ENCODE assay signal across 8 cellular contexts in genomic region chr4:76305033-76305687, GRCh38. TPM values are rescaled to one million over a fixed set of nuclear protein-coding genes. Genes with fewer than 3 reads are reported as not detected.
A peak's percentile ranks its signal among the peaks of the same experiment; 100 is the strongest.
DNase-seq lines count a peak whose midpoint lies in the region; ATAC-seq and TF ChIP-seq lines count a peak whose summit lies in the region.

No MANE protein-coding gene starts in this region.

- H3K79me2 ChIP-seq in Loucy (ENCODE audit: insufficient read depth, low read length) (peaks cover 55% of the 10 kb centered on the region), neural cell (replicated peaks; ENCODE audit: insufficient read depth, low read length) (no peaks in the 10 kb centered on the region)

- H3K27ac ChIP-seq in BLaER1 treated with 17β-estradiol and CSF1 and Interleukin-3, amounts not matched to agents 10 nM and 100 nM, result peak overlapping the region in 6 of 11 experiments; percentile 18 to 75 (median 68); a peak in 7 of 22 replicates
- H3K27ac ChIP-seq in coronary artery (peak overlapping the region; percentile 88 to 94), neural cell (ENCODE audit: low read length) (no peak overlapping the region)

- H2AFZ ChIP-seq in Loucy (ENCODE audit: low read length) (no peak overlapping the region), neural cell (ENCODE audit: low read depth, low read length) (no peak overlapping the region)

- TF ChIP-seq POLR2A in GM18505 (IDR thresholded peaks at IDR 0.05; ENCODE audit: borderline replicate concordance, extremely low read depth, insufficient read depth, insufficient read length), result no peak

- peak overlapping the region in 2 of 11 experiments; percentile 71 to 78; a peak in 1 of 22 replicates for H3K9ac ChIP-seq in BLaER1 treated with 17β-estradiol and CSF1 and Interleukin-3, amounts not matched to agents 10 nM and 100 nM
- peak overlapping the region; percentile 90 for H3K9ac ChIP-seq in Loucy (ENCODE audit: low read depth, low read length, poor library complexity, severe bottlenecking)
- no peak overlapping the region for H3K9ac ChIP-seq in neural cell (ENCODE audit: low read length)

- H3K4me3 ChIP-seq in BLaER1 treated with 17β-estradiol and CSF1 and Interleukin-3, amounts not matched to agents 10 nM and 100 nM, result peak overlapping the region in 9 of 10 experiments; percentile 62 to 75 (median 69); a peak in 17 of 20 replicates
- H3K4me3 ChIP-seq in Loucy (ENCODE audit: low read length, poor library complexity, severe bottlenecking) (peak overlapping the region; percentile 97), coronary artery (peak overlapping the region; percentile 93), neural cell (ENCODE audit: low read length) (peak overlapping the region; percentile 74)

- peaks cover 18% of the 10 kb centered on the region for H3F3A ChIP-seq in Loucy (ENCODE audit: low read depth)
- no peaks in the 10 kb centered on the region for H3F3A ChIP-seq in neural cell (ENCODE audit: insufficient read depth, low read length, poor library complexity, severe bottlenecking)

- DNase-seq in coronary artery (ENCODE audit: low spot score) (no peak), SIG-M5 treated with dmso at 0.1 percent for 504 hours (lab: John Stamatoyannopoulos, UW; ENCODE audit: unreplicated experiment) (no peak), SKM-1 (lab: John Stamatoyannopoulos, UW; ENCODE audit: unreplicated experiment) (no peak)

- H3K4me2 ChIP-seq in BLaER1 treated with 17β-estradiol and CSF1 and Interleukin-3, amounts not matched to agents 10 nM and 100 nM, result peak overlapping the region; percentile 57 to 83 (median 76)
- H3K4me2 ChIP-seq in Loucy (ENCODE audit: low read depth, low read length, poor library complexity, severe bottlenecking) (peak overlapping the region; percentile 86), neural cell (ENCODE audit: low read length) (no peak overlapping the region)

- TF ChIP-seq RAD21 in neural cell (conservative IDR thresholded peaks at IDR 0.05), result no peak

- peaks cover 17 to 59% (median 26%) of the 10 kb centered on the region in 10 experiments for H3K4me1 ChIP-seq in BLaER1 treated with 17β-estradiol and CSF1 and Interleukin-3, amounts not matched to agents 10 nM and 100 nM
- H3K4me1 ChIP-seq in Loucy (ENCODE audit: insufficient read depth, low read length, poor library complexity, severe bottlenecking), result peaks cover 76% of the 10 kb centered on the region

- no peaks in the 10 kb centered on the region for H4K20me1 ChIP-seq in BLaER1 treated with 17β-estradiol and CSF1 and Interleukin-3, amounts not matched to agents 10 nM and 100 nM
- H4K20me1 ChIP-seq in Loucy (ENCODE audit: insufficient read depth, low read length, poor library complexity, severe bottlenecking) (peaks cover 7% of the 10 kb centered on the region), neural cell (ENCODE audit: insufficient read depth) (no peaks in the 10 kb centered on the region)

- H3K27me3 ChIP-seq in BLaER1 treated with 17β-estradiol and CSF1 and Interleukin-3, amounts not matched to agents 10 nM and 100 nM, result no peaks in the 10 kb centered on the region
- H3K27me3 ChIP-seq in Loucy (ENCODE audit: insufficient read depth, low read length, poor library complexity, severe bottlenecking) (no peaks in the 10 kb centered on the region), neural cell (ENCODE audit: insufficient read depth, low read depth, low read length) (peaks cover 31% of the 10 kb centered on the region)

- ATAC-seq in GM21515 (IDR thresholded peaks at IDR 0.05; ENCODE audit: unreplicated experiment) (no peak), GM18505 (IDR thresholded peaks at IDR 0.05; ENCODE audit: unreplicated experiment) (no peak)

- TF ChIP-seq CTCF in Loucy (conservative IDR thresholded peaks at IDR 0.05; ENCODE audit: low read length) (no peak), coronary artery (IDR thresholded peaks at IDR 0.05) (no peak), neural cell (IDR thresholded peaks at IDR 0.05; ENCODE audit: poor library complexity, severe bottlenecking) (no peak)

- peaks cover 0 to 9% (median 0%) of the 10 kb centered on the region in 11 experiments; a peak in 2 of 22 replicates for H3K36me3 ChIP-seq in BLaER1 treated with 17β-estradiol and CSF1 and Interleukin-3, amounts not matched to agents 10 nM and 100 nM
- no peaks in the 10 kb centered on the region for H3K36me3 ChIP-seq in Loucy (ENCODE audit: insufficient read depth, low read length)
- no peaks in the 10 kb centered on the region for H3K36me3 ChIP-seq in neural cell (ENCODE audit: insufficient read depth, low read length)

- peaks cover 10 to 24% (median 20%) of the 10 kb centered on the region in 11 experiments; a peak in 19 of 22 replicates for H3K9me3 ChIP-seq in BLaER1 treated with 17β-estradiol and CSF1 and Interleukin-3, amounts not matched to agents 10 nM and 100 nM (replicated peaks in 1 of 11)
- H3K9me3 ChIP-seq in Loucy (ENCODE audit: insufficient read depth, low read depth, low read length) (no peaks in the 10 kb centered on the region), neural cell (ENCODE audit: low read length) (no peaks in the 10 kb centered on the region)

- no peaks in the 10 kb centered on the region for H3K9me2 ChIP-seq in Loucy (replicated peaks; ENCODE audit: low read depth, low read length)
- no peaks in the 10 kb centered on the region for H3K9me2 ChIP-seq in neural cell (ENCODE audit: insufficient read depth, low read length)

- no peak for TF ChIP-seq EP300 in neural cell (conservative IDR thresholded peaks at IDR 0.05; ENCODE audit: poor library complexity, severe bottlenecking)

TF ChIP-seq in neural cell, 6 proteins besides CTCF, POLR2A, EP300 and RAD21:
- TF ChIP-seq REST (IDR thresholded peaks at IDR 0.05; ENCODE audit: borderline replicate concordance) (no peak), SMC3 (conservative IDR thresholded peaks at IDR 0.05; ENCODE audit: poor library complexity) (no peak), EZH2 (IDR thresholded peaks at IDR 0.05; ENCODE audit: borderline replicate concordance, insufficient read depth, low read length, poor library complexity, severe bottlenecking) (no peak), POLR2AphosphoS5 (IDR thresholded peaks at IDR 0.05) (no peak), MXI1 (conservative IDR thresholded peaks at IDR 0.05; ENCODE audit: poor library complexity, severe bottlenecking) (no peak), TAF1 (IDR thresholded peaks at IDR 0.05; ENCODE audit: low read depth) (no peak)

RNA-seq across cellular contexts. Expression of gene STBD1, which starts 1.4 kb away (rescaled TPM):
- 0.22 TPM in 1 of 2 replicates, not detected in the other for polyA plus RNA-seq in neural cell
- not detected in 2 replicates for polyA minus RNA-seq in neural cell

RNA-seq across cellular contexts. Expression of gene FAM47E, which starts 53.6 kb away (rescaled TPM):
- 2.9 and 3.7 TPM in 2 replicates for polyA plus RNA-seq in neural cell
- 2.7 and 4.1 TPM in 2 replicates for polyA minus RNA-seq in neural cell
